Comparison of ENCODE assay signal across 17 cellular contexts in the genomic region with DNA sequence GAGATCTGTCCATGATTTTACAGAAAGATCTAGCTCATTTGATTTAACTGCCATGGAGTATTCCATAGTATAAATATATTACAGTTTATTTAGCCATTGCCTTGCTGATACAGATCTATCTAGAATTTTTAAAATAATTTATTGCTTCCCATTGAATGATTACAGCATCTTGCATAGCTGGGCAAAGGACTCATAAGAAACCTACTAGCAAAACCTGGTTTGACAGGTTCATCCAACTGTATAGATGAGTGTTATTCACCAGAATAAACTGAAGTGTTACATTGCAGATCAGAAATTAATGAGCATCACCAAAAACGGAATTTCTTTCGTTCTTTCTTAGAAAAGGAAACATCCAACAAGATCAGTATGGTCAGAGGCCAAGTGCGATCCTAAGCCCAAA.
A peak's percentile ranks its signal among the peaks of the same experiment; 100 is the strongest.
DNase-seq lines count a peak whose midpoint lies in the region; ATAC-seq, FAIRE-seq and TF ChIP-seq lines count a peak whose summit lies in the region.
"Had no signal": no experiment of that assay in that cellular context is flagged by ENCODE, and none has a peak within 500 bp of the region (broad histone marks: within the 10 kb centered on the region; RNA-seq: fewer than 3 reads in every experiment).

No MANE protein-coding gene starts in this region.

- H3K27ac Mint-ChIP-seq in activated CD4-positive, alpha-beta T cell treated with anti-CD3 and anti-CD28 coated beads for 36 hours, result peak overlapping the region; percentile 63
- H3K27ac Mint-ChIP-seq in activated CD4-positive, alpha-beta T cell treated with anti-CD3 and anti-CD28 coated beads, Interleukin-2, amount 10 ng/mL, durations not matched to agents 7 days and 5 days, result no peak overlapping the region
- peak overlapping the region; percentile 85 for H3K27ac Mint-ChIP-seq in stimulated activated naive CD8-positive, alpha-beta T cell treated with anti-CD3 and anti-CD28 coated beads, Interleukin-15, Interleukin-2, amounts not matched to agents 100 ng/mL and 50 ng/mL, for 24 hours
- peak overlapping the region in 1 of 2 donors; percentile 65 for H3K27ac Mint-ChIP-seq in stimulated activated naive CD8-positive, alpha-beta T cell treated with anti-CD3 and anti-CD28 coated beads, Interleukin-15, amount 100 ng/mL, for 72 hours

- intact Hi-C loops in activated CD4-positive, alpha-beta T cell treated with anti-CD3 and anti-CD28 coated beads for 36 hours (cut with DNase I, micrococcal nuclease), result loop anchor here (1.0 to 10.0 kb wide), 8 partner anchors 21 to 168 kb away; no protein-coding TSS in a partner anchor

- peaks cover 62% of the 10 kb centered on the region for H3K4me1 Mint-ChIP-seq in activated CD4-positive, alpha-beta T cell treated with anti-CD3 and anti-CD28 coated beads for 36 hours
- H3K4me1 Mint-ChIP-seq in activated CD4-positive, alpha-beta T cell treated with anti-CD3 and anti-CD28 coated beads, Interleukin-2, amount 10 ng/mL, durations not matched to agents 7 days and 5 days, result peaks cover 37% of the 10 kb centered on the region
- peaks cover 62% of the 10 kb centered on the region for H3K4me1 Mint-ChIP-seq in stimulated activated naive CD8-positive, alpha-beta T cell treated with anti-CD3 and anti-CD28 coated beads, Interleukin-15, Interleukin-2, amounts not matched to agents 100 ng/mL and 50 ng/mL, for 24 hours (ENCODE audit: low read depth)
- peaks cover 71% of the 10 kb centered on the region for H3K4me1 Mint-ChIP-seq in stimulated activated naive CD8-positive, alpha-beta T cell treated with anti-CD3 and anti-CD28 coated beads, Interleukin-15, amount 100 ng/mL, for 72 hours

- H3K27me3 Mint-ChIP-seq in activated CD4-positive, alpha-beta T cell treated with anti-CD3 and anti-CD28 coated beads for 36 hours, result no peaks in the 10 kb centered on the region
- no peaks in the 10 kb centered on the region for H3K27me3 Mint-ChIP-seq in activated CD4-positive, alpha-beta T cell treated with anti-CD3 and anti-CD28 coated beads, Interleukin-2, amount 10 ng/mL, durations not matched to agents 7 days and 5 days
- no peaks in the 10 kb centered on the region for H3K27me3 Mint-ChIP-seq in stimulated activated naive CD8-positive, alpha-beta T cell treated with anti-CD3 and anti-CD28 coated beads, Interleukin-15, Interleukin-2, amounts not matched to agents 100 ng/mL and 50 ng/mL, for 24 hours
- no peaks in the 10 kb centered on the region for H3K27me3 Mint-ChIP-seq in stimulated activated naive CD8-positive, alpha-beta T cell treated with anti-CD3 and anti-CD28 coated beads, Interleukin-15, amount 100 ng/mL, for 72 hours

- H3K9me2 ChIP-seq in MM.1S (replicated peaks; ENCODE audit: insufficient read depth, low read length), result no peaks in the 10 kb centered on the region

- no peak overlapping the region for H3K4me3 Mint-ChIP-seq in activated CD4-positive, alpha-beta T cell treated with anti-CD3 and anti-CD28 coated beads for 36 hours
- no peak overlapping the region for H3K4me3 Mint-ChIP-seq in activated CD4-positive, alpha-beta T cell treated with anti-CD3 and anti-CD28 coated beads, Interleukin-2, amount 10 ng/mL, durations not matched to agents 7 days and 5 days
- peak overlapping the region; percentile 30 for H3K4me3 Mint-ChIP-seq in stimulated activated naive CD8-positive, alpha-beta T cell treated with anti-CD3 and anti-CD28 coated beads, Interleukin-15, Interleukin-2, amounts not matched to agents 100 ng/mL and 50 ng/mL, for 24 hours
- peak overlapping the region in 1 of 2 donors; percentile 17 for H3K4me3 Mint-ChIP-seq in stimulated activated naive CD8-positive, alpha-beta T cell treated with anti-CD3 and anti-CD28 coated beads, Interleukin-15, amount 100 ng/mL, for 72 hours

- no peak overlapping the region for H3K27ac ChIP-seq in MM.1S (ENCODE audit: low read length)
- H3K27ac ChIP-seq: KMS-11, Peyer's patch had no signal

- FAIRE-seq in bronchial epithelial cell (lab: Jason Lieb, UNC), result no peak
- FAIRE-seq: A204.1, HepG2 had no signal

- H3F3A ChIP-seq in MM.1S (ENCODE audit: insufficient read depth, low read length), result no peaks in the 10 kb centered on the region

- no peaks in the 10 kb centered on the region for H3K79me2 ChIP-seq in MM.1S (ENCODE audit: low read length)

- H3K4me2 ChIP-seq in MM.1S (ENCODE audit: low read depth, low read length), result no peak overlapping the region
- H3K4me2 ChIP-seq: KMS-11 had no signal

- H2AFZ ChIP-seq in MM.1S (ENCODE audit: low read length), result no peak overlapping the region

- POLR2A ChIA-PET in activated CD4-positive, alpha-beta T cell treated with anti-CD3 and anti-CD28 coated beads for 36 hours (lab: Charles Lee), result no interaction called here
- POLR2A ChIA-PET in activated CD4-positive, alpha-beta T cell treated with anti-CD3 and anti-CD28 coated beads, Interleukin-2, amount 10 ng/mL, durations not matched to agents 7 days and 5 days (lab: Charles Lee), result no interaction called here

- H3K9me3 ChIP-seq in MM.1S (replicated peaks; ENCODE audit: insufficient read depth, low read length), result no peaks in the 10 kb centered on the region
- H3K9me3 ChIP-seq: MG63, Peyer's patch had no signal

- H3K27me3 ChIP-seq in bronchial epithelial cell (ENCODE audit: control insufficient read depth, insufficient read depth, low read length) (no peaks in the 10 kb centered on the region), MM.1S (replicated peaks; ENCODE audit: insufficient read depth, low read length) (no peaks in the 10 kb centered on the region)
- H3K27me3 ChIP-seq: MG63, Peyer's patch had no signal

- H3K4me3 ChIP-seq in bronchial epithelial cell (ENCODE audit: low read depth, low read length), result no peak overlapping the region
- no peak overlapping the region for H3K4me3 ChIP-seq in MM.1S (ENCODE audit: low read length)
- H3K4me3 ChIP-seq: MG63, Peyer's patch had no signal

- H4K20me1 ChIP-seq in MM.1S (ENCODE audit: insufficient read depth, low read length), result 0 out of 2 replicates have a peak, but pooled peaks cover 2% of the 10 kb centered on the region

- TF ChIP-seq CTCF in bronchial epithelial cell (IDR thresholded peaks at IDR 0.05; ENCODE audit: insufficient read depth, low read length, severe bottlenecking) (no peak), MM.1S (IDR thresholded peaks at IDR 0.05; ENCODE audit: low read length) (no peak)

- no peaks in the 10 kb centered on the region for H3K4me1 ChIP-seq in MM.1S (ENCODE audit: low read length)
- H3K4me1 ChIP-seq: Peyer's patch had no signal

- H3K36me3 Mint-ChIP-seq in activated CD4-positive, alpha-beta T cell treated with anti-CD3 and anti-CD28 coated beads for 36 hours (ENCODE audit: low read depth), result peaks cover 10% of the 10 kb centered on the region
- H3K36me3 Mint-ChIP-seq in activated CD4-positive, alpha-beta T cell treated with anti-CD3 and anti-CD28 coated beads, Interleukin-2, amount 10 ng/mL, durations not matched to agents 7 days and 5 days (ENCODE audit: low read depth), result peaks cover 3% of the 10 kb centered on the region
- H3K36me3 Mint-ChIP-seq in stimulated activated naive CD8-positive, alpha-beta T cell treated with anti-CD3 and anti-CD28 coated beads, Interleukin-15, Interleukin-2, amounts not matched to agents 100 ng/mL and 50 ng/mL, for 24 hours (ENCODE audit: low read depth), result peaks cover 37% of the 10 kb centered on the region

- no peak for ATAC-seq in activated CD4-positive, alpha-beta T cell treated with anti-CD3 and anti-CD28 coated beads for 36 hours
- no peak for ATAC-seq in stimulated activated naive CD8-positive, alpha-beta T cell treated with anti-CD3 and anti-CD28 coated beads, Interleukin-15, amount 100 ng/mL, for 72 hours
- ATAC-seq: HepG2 had no signal

- CTCF ChIA-PET in activated CD4-positive, alpha-beta T cell treated with anti-CD3 and anti-CD28 coated beads for 36 hours (lab: Charles Lee), result interaction anchor here (0.9 to 1.9 kb wide), 4 partner anchors 14 to 432 kb away, joined by 3 to 4 read pairs (median 4); no protein-coding TSS in a partner anchor
- CTCF ChIA-PET in activated CD4-positive, alpha-beta T cell treated with anti-CD3 and anti-CD28 coated beads, Interleukin-2, amount 10 ng/mL, durations not matched to agents 7 days and 5 days (lab: Charles Lee), result interaction anchor here (0.8 kb wide), 1 partner anchor 14 kb away, joined by 3 read pairs; no protein-coding TSS in a partner anchor

- no peak overlapping the region for H3K9ac ChIP-seq in MM.1S (ENCODE audit: low read length)
- H3K9ac ChIP-seq: KMS-11 had no signal

- no peaks in the 10 kb centered on the region for H3K9me3 Mint-ChIP-seq in activated CD4-positive, alpha-beta T cell treated with anti-CD3 and anti-CD28 coated beads for 36 hours (ENCODE audit: low read depth)
- no peaks in the 10 kb centered on the region for H3K9me3 Mint-ChIP-seq in activated CD4-positive, alpha-beta T cell treated with anti-CD3 and anti-CD28 coated beads, Interleukin-2, amount 10 ng/mL, durations not matched to agents 7 days and 5 days
- no peaks in the 10 kb centered on the region for H3K9me3 Mint-ChIP-seq in stimulated activated naive CD8-positive, alpha-beta T cell treated with anti-CD3 and anti-CD28 coated beads, Interleukin-15, Interleukin-2, amounts not matched to agents 100 ng/mL and 50 ng/mL, for 24 hours
- no peaks in the 10 kb centered on the region for H3K9me3 Mint-ChIP-seq in stimulated activated naive CD8-positive, alpha-beta T cell treated with anti-CD3 and anti-CD28 coated beads, Interleukin-15, amount 100 ng/mL, for 72 hours

- no peak for DNase-seq in activated CD4-positive, alpha-beta T cell treated with anti-CD3 and anti-CD28 coated beads for 36 hours
- no peak for DNase-seq in activated CD4-positive, alpha-beta T cell treated with anti-CD3 and anti-CD28 coated beads, Interleukin-2, amount 10 ng/mL, durations not matched to agents 7 days and 5 days
- DNase-seq in stimulated activated naive CD8-positive, alpha-beta T cell treated with anti-CD3 and anti-CD28 coated beads, Interleukin-15, amount 100 ng/mL, for 72 hours, result no peak
- DNase-seq in bronchial epithelial cell (ENCODE audit: low read depth) (peak; percentile 19), MM.1S (no peak), NCI-H510A (lab: John Stamatoyannopoulos, UW) (no peak)
- DNase-seq in stimulated activated CD4-positive, alpha-beta T cell treated with anti-CD3 and anti-CD28 coated beads, Interleukin-4, amount 100 ng/mL, for 24 hours, result no peak
- DNase-seq: C1 segment of cervical spinal cord, MG63, NCI-H2029, NCI-H2171 treated with DMSO at 0.1 percent for 48 hours, NCI-H82, Peyer's patch had no signal

- H3K36me3 ChIP-seq in bronchial epithelial cell (ENCODE audit: control insufficient read depth, insufficient read depth, low read length), result no peaks in the 10 kb centered on the region
- no peaks in the 10 kb centered on the region for H3K36me3 ChIP-seq in MM.1S (replicated peaks; ENCODE audit: insufficient read depth, low read length)
- H3K36me3 ChIP-seq: MG63, Peyer's patch had no signal
